In the genomic region with DNA sequence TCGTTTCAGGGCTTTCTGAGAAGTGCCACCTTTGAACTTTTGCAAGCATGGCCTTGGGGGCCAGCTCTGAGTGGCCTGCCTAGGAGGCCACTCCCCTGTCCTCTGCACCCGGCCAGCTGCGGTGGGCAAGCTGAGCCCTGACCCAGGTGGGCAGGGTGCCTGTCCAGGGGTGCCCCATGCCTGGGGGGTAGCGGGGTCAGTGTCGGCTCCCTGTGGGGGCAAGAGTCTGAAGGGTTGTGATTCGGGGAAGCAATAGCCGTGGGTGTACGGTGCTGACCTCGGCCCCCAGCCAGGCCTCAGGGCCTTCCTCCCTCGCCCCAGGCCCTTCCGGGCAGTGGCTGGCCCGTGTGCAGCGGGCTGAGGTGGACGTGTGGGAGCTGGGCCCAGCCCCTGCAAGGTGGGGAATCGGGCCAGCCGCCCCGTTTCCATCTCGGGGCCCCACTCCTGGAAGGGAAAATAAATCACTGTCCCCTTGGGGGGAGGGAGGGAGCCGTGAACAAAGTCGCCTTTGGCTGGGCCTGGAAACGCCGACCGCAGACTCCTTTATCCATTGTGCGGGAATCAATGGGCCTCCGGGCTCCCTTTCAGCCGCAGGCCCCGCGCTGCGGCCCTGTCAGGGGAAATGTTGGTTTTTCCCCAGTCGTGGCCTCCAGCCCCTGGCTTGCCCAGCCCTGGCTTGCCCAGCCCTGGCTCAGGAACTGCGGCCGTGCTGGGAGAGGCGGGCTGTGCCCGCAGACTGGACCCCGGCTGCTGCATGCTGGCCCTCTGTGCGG, we compare ENCODE assay signal across 19 cellular contexts. TPM values are rescaled to one million over a fixed set of nuclear protein-coding genes. Genes with fewer than 3 reads are reported as not detected.
DNase-seq lines count a peak whose midpoint lies in the region; ATAC-seq and TF ChIP-seq lines count a peak whose summit lies in the region.
"Had no signal": no experiment of that assay in that cellular context is flagged by ENCODE, and none has a peak within 500 bp of the region (broad histone marks: within the 10 kb centered on the region; RNA-seq: fewer than 3 reads in every experiment).

No MANE protein-coding gene starts in this region.

- no peak overlapping the region for H3K27ac Mint-ChIP-seq in progenitor cell of endocrine pancreas
- H3K27ac Mint-ChIP-seq: activated naive CD4-positive, alpha-beta T cell treated with anti-CD3 and anti-CD28 coated beads for 36 hours had no signal

- ATAC-seq in GM18873 (IDR thresholded peaks at IDR 0.05; ENCODE audit: low FRiP score, unreplicated experiment) (no peak), GM21515 (IDR thresholded peaks at IDR 0.05; ENCODE audit: unreplicated experiment) (no peak)
- ATAC-seq: left cardiac atrium had no signal

- in situ Hi-C loops in astrocyte of the cerebellum (cut with HindIII; ENCODE audit: low sequenced_read_pairs) = no loop called here

- WGBS in HUES64 = 82% methylated on average over 36 of the region's 36 CpGs

- no peaks in the 10 kb centered on the region for H3K9me3 ChIP-seq in HUES64 (ENCODE audit: insufficient read depth, low read depth, low read length)
- H3K9me3 ChIP-seq: ovary, thyroid gland had no signal

- peaks cover 23% of the 10 kb centered on the region for H3K4me1 Mint-ChIP-seq in progenitor cell of endocrine pancreas (ENCODE audit: low read depth)

- no peak for TF ChIP-seq CTCF in astrocyte of the cerebellum (IDR thresholded peaks at IDR 0.05; ENCODE audit: low read depth, low read length, missing control alignments)
- TF ChIP-seq CTCF in progenitor cell of endocrine pancreas (IDR thresholded peaks at IDR 0.05; ENCODE audit: unreplicated experiment) = no peak

- H3K4me1 ChIP-seq in HUES64 (ENCODE audit: insufficient read depth, low read length) = no peaks in the 10 kb centered on the region

- no peaks in the 10 kb centered on the region for H3K36me3 ChIP-seq in HUES64 (ENCODE audit: insufficient read depth, low read length)
- H3K36me3 ChIP-seq: cardiac muscle cell, ovary, thyroid gland had no signal

- 0 out of 2 replicates have a peak overlapping the region, but pooled peaks have one; percentile 8 for H3K27ac ChIP-seq in HUES64 (ENCODE audit: low read depth, low read length)
- H3K27ac ChIP-seq: cardiac muscle cell, KMS-11 had no signal

- no peaks in the 10 kb centered on the region for H3K9me3 Mint-ChIP-seq in progenitor cell of endocrine pancreas (ENCODE audit: low read depth)
- H3K9me3 Mint-ChIP-seq: activated naive CD4-positive, alpha-beta T cell treated with anti-CD3 and anti-CD28 coated beads for 36 hours had no signal

- peak overlapping the region; percentile 59 for H3K4me3 Mint-ChIP-seq in progenitor cell of endocrine pancreas (ENCODE audit: low read depth)
- H3K4me3 Mint-ChIP-seq: activated naive CD4-positive, alpha-beta T cell treated with anti-CD3 and anti-CD28 coated beads for 36 hours had no signal

- H3K9ac ChIP-seq in HUES64 (ENCODE audit: low read depth, low read length) = no peak overlapping the region
- H3K9ac ChIP-seq: KMS-11 had no signal

- H3K27me3 Mint-ChIP-seq in progenitor cell of endocrine pancreas = no peaks in the 10 kb centered on the region

- peaks cover 26% of the 10 kb centered on the region for H3K27me3 ChIP-seq in HUES64 (ENCODE audit: insufficient read depth, low read length)
- H3K27me3 ChIP-seq: ovary, thyroid gland had no signal

- H3K4me3 ChIP-seq in HUES64 (ENCODE audit: low read length) (no peak overlapping the region), astrocyte of the cerebellum (ENCODE audit: low read depth, low read length) (peak overlapping the region; percentile 26)
- H3K4me3 ChIP-seq: cardiac muscle cell, ovary, thyroid gland had no signal

- DNase-seq in astrocyte of the cerebellum (ENCODE audit: low read depth) (no peak), hypothalamus (lab: John Stamatoyannopoulos, UW) (peak in 48 of 51 donors; percentile 29 to 92 (median 71)), progenitor cell of endocrine pancreas (ENCODE audit: low spot score, unreplicated experiment) (no peak), NCI-H1092 treated with DMSO at 0.1 percent for 48 hours (lab: John Stamatoyannopoulos, UW) (no peak), glomerular visceral epithelial cell (ENCODE audit: extremely low spot score) (no peak)
- DNase-seq: activated naive CD4-positive, alpha-beta T cell treated with anti-CD3 and anti-CD28 coated beads for 36 hours; DMS153; effector CD8-positive, alpha-beta T cell; left cardiac atrium; NCI-H1105 treated with DMSO at 0.1 percent for 48 hours; NCI-H2171; ovary; small intestine; thyroid gland had no signal

- peaks cover 3% of the 10 kb centered on the region for H3K36me3 Mint-ChIP-seq in progenitor cell of endocrine pancreas (ENCODE audit: insufficient read depth)

RNA-seq across cellular contexts. Expression of gene FGFRL1, which starts 3.2 kb away (rescaled TPM):
- polyA plus RNA-seq in HUES64 (2013, experiment 1 of 2) = 11.8 TPM
- polyA plus RNA-seq in HUES64 (2013, experiment 2 of 2) = 17.2 TPM
- total RNA-seq in progenitor cell of endocrine pancreas = 121 and 126 TPM in 2 replicates

RNA-seq across cellular contexts. Expression of gene SLC26A1, which starts 21.4 kb away (rescaled TPM):
- polyA plus RNA-seq in HUES64 (2013, experiment 1 of 2) = not detected
- 0.44 TPM for polyA plus RNA-seq in HUES64 (2013, experiment 2 of 2)
- 2.6 and 3.3 TPM in 2 replicates for total RNA-seq in progenitor cell of endocrine pancreas
- total RNA-seq: activated naive CD4-positive, alpha-beta T cell treated with anti-CD3 and anti-CD28 coated beads for 36 hours had no signal

RNA-seq across cellular contexts. Expression of gene IDUA, which starts 27.7 kb away (rescaled TPM):
- polyA plus RNA-seq in HUES64 (2013, experiment 1 of 2) = 0.85 TPM
- polyA plus RNA-seq in HUES64 (2013, experiment 2 of 2) = 0.38 TPM
- 79.4 and 87.0 TPM in 2 replicates for total RNA-seq in progenitor cell of endocrine pancreas

RNA-seq across cellular contexts. Expression of gene DGKQ, which starts 41.2 kb away (rescaled TPM):
- polyA plus RNA-seq in HUES64 (2013, experiment 1 of 2) = 4.7 TPM
- 4.6 TPM for polyA plus RNA-seq in HUES64 (2013, experiment 2 of 2)
- 21.6 and 24.9 TPM in 2 replicates for total RNA-seq in progenitor cell of endocrine pancreas

Comparison
In these comparisons a context has a peak if more than half of its experiments do, and no peak if none do; other contexts are left out.
1. DNase-seq: peak in hypothalamus (48 of 51); none in astrocyte of the cerebellum (single experiment), progenitor cell of endocrine pancreas (single experiment), NCI-H1092 treated with DMSO at 0.1 percent for 48 hours (single experiment) and glomerular visceral epithelial cell (single experiment).